ENCODE assay signal across 9 cellular contexts in the genomic region with DNA sequence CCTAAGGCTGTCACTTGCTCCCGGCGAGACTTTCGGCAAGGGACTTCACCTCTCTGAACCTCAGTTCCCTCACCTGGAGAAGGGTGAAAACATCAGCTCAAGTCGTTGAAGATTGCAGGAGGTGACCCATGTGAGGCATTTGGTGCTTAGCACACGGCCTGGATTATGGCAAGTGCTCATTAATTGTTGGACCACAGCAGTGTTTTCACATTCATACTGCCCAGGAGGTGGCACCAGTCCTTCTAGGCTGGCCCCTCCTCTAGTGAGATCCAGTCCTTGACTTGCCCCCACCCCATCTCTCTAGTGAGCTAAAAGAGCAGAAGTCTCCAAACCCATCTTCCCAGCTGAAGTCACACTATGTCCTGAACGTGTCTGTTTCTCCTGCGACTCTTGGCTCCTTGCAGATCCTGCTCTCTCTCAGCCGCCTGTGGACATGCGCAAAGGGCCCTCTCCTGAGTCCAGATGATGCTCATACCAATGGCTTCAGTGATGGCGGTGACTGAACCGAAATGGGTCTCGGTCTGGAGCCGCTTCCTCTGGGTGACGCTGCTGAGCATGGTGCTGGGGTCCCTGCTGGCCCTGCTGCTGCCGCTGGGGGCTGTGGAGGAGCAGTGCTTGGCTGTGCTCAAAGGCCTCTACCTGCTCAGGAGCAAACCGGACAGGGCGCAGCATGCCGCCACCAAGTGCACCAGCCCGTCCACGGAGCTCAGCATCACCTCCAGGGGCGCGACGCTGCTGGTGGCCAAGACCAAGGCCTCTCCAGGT. TPM values are rescaled to one million over a fixed set of nuclear protein-coding genes. Genes with fewer than 3 reads are reported as not detected.
DNase-seq lines count a peak whose midpoint lies in the region; ATAC-seq lines count a peak whose summit lies in the region.
"Had no signal": no experiment of that assay in that cellular context is flagged by ENCODE, and none has a peak within 500 bp of the region (broad histone marks: within the 10 kb centered on the region; RNA-seq: fewer than 3 reads in every experiment).

No MANE protein-coding gene starts in this region.

- no peaks in the 10 kb centered on the region for H3K9me3 ChIP-seq in CD4-positive, CD25-positive, alpha-beta regulatory T cell (ENCODE audit: control insufficient read depth in 2 of 2, low read length in 2 of 2)
- H3K9me3 ChIP-seq in GM23248 (ENCODE audit: low read depth), result no peaks in the 10 kb centered on the region
- H3K9me3 ChIP-seq: left lung had no signal

- H3K4me1 Mint-ChIP-seq in CD4-positive, CD25-positive, alpha-beta regulatory T cell, result peaks cover 9 to 35% (median 19%) of the 10 kb centered on the region in 4 donors
- peaks cover 30% of the 10 kb centered on the region for H3K4me1 Mint-ChIP-seq in activated CD4-positive, alpha-beta memory T cell treated with anti-CD3 and anti-CD28 coated beads for 36 hours (ENCODE audit: low read depth)
- peaks cover 16% of the 10 kb centered on the region for H3K4me1 Mint-ChIP-seq in memory B cell

- peak overlapping the region; percentile 95 to 97 (median 97) for H3K27ac Mint-ChIP-seq in CD4-positive, CD25-positive, alpha-beta regulatory T cell
- H3K27ac Mint-ChIP-seq in activated CD4-positive, alpha-beta memory T cell treated with anti-CD3 and anti-CD28 coated beads for 36 hours, result peak overlapping the region; percentile 23
- H3K27ac Mint-ChIP-seq in memory B cell, result peak overlapping the region; percentile 90

- H4K20me1 ChIP-seq in GM23248 (ENCODE audit: insufficient read depth), result no peaks in the 10 kb centered on the region; the same call in 1 of the 2 replicates

- peaks cover 8% of the 10 kb centered on the region; the same call in 1 of the 2 replicates for H3K79me2 ChIP-seq in GM23248 (ENCODE audit: insufficient read depth)

- peaks cover 6% of the 10 kb centered on the region for H3K27me3 Mint-ChIP-seq in CD4-positive, CD25-positive, alpha-beta regulatory T cell
- no peaks in the 10 kb centered on the region for H3K27me3 Mint-ChIP-seq in activated CD4-positive, alpha-beta memory T cell treated with anti-CD3 and anti-CD28 coated beads for 36 hours
- H3K27me3 Mint-ChIP-seq in memory B cell, result no peaks in the 10 kb centered on the region

- POLR2A ChIA-PET in activated CD4-positive, alpha-beta memory T cell treated with anti-CD3 and anti-CD28 coated beads for 36 hours (lab: Charles Lee), result interaction anchor here (1.4 kb wide), 1 partner anchor 9 kb away, joined by 3 read pairs; no protein-coding TSS in a partner anchor

- peak overlapping the region; percentile 93 to 100 (median 98) for H3K4me3 Mint-ChIP-seq in CD4-positive, CD25-positive, alpha-beta regulatory T cell
- peak overlapping the region; percentile 88 for H3K4me3 Mint-ChIP-seq in activated CD4-positive, alpha-beta memory T cell treated with anti-CD3 and anti-CD28 coated beads for 36 hours
- peak overlapping the region; percentile 58 for H3K4me3 Mint-ChIP-seq in memory B cell

- H3K4me2 ChIP-seq in GM23248 (ENCODE audit: unreplicated experiment), result no peak overlapping the region

- in situ Hi-C loops in GM23248 (cut with MboI), result no loop called here

- peak overlapping the region; percentile 83 for H3K27ac ChIP-seq in CD4-positive, CD25-positive, alpha-beta regulatory T cell (ENCODE audit: insufficient read depth, low read length, poor library complexity, severe bottlenecking)
- no peak overlapping the region for H3K27ac ChIP-seq in GM23248

- H3K4me3 ChIP-seq in CD4-positive, CD25-positive, alpha-beta regulatory T cell (ENCODE audit: low read depth, low read length), result peak overlapping the region; percentile 79
- no peak overlapping the region for H3K4me3 ChIP-seq in GM23248

- ATAC-seq in CD4-positive, CD25-positive, alpha-beta regulatory T cell (ENCODE audit: low read depth in 2 of 2), result no peak
- ATAC-seq in memory B cell (ENCODE audit: low read depth) (no peak), HG02763 (IDR thresholded peaks at IDR 0.05; ENCODE audit: unreplicated experiment) (no peak), HG02973 (IDR thresholded peaks at IDR 0.05; ENCODE audit: unreplicated experiment) (no peak)

- H3K27me3 ChIP-seq in CD4-positive, CD25-positive, alpha-beta regulatory T cell (ENCODE audit: control insufficient read depth, insufficient read depth, low read length), result no peaks in the 10 kb centered on the region
- H3K27me3 ChIP-seq in GM23248 (replicated peaks; ENCODE audit: insufficient read depth), result no peaks in the 10 kb centered on the region
- H3K27me3 ChIP-seq: left lung had no signal

- H3K4me1 ChIP-seq in CD4-positive, CD25-positive, alpha-beta regulatory T cell (ENCODE audit: control insufficient read depth, insufficient read depth, low read length, poor library complexity, severe bottlenecking), result peaks cover 19% of the 10 kb centered on the region
- peaks cover 18% of the 10 kb centered on the region for H3K4me1 ChIP-seq in GM23248 (ENCODE audit: insufficient read depth)

- peaks cover 7% of the 10 kb centered on the region; the same call in 1 of the 2 replicates for H3F3A ChIP-seq in GM23248 (ENCODE audit: insufficient read depth)

- CTCF ChIA-PET in activated CD4-positive, alpha-beta memory T cell treated with anti-CD3 and anti-CD28 coated beads for 36 hours (lab: Charles Lee), result interaction anchor here (1.2 to 1.5 kb wide), 2 partner anchors 11 to 101 kb away, joined by 3 to 5 read pairs; no protein-coding TSS in a partner anchor

- peaks cover 30% of the 10 kb centered on the region for H3K36me3 Mint-ChIP-seq in CD4-positive, CD25-positive, alpha-beta regulatory T cell
- peaks cover 23% of the 10 kb centered on the region for H3K36me3 Mint-ChIP-seq in activated CD4-positive, alpha-beta memory T cell treated with anti-CD3 and anti-CD28 coated beads for 36 hours
- H3K36me3 Mint-ChIP-seq in memory B cell, result peaks cover 17% of the 10 kb centered on the region

- no peaks in the 10 kb centered on the region for H3K9me2 ChIP-seq in GM23248 (ENCODE audit: insufficient read depth)

- H3K9me3 Mint-ChIP-seq in CD4-positive, CD25-positive, alpha-beta regulatory T cell, result no peaks in the 10 kb centered on the region
- H3K9me3 Mint-ChIP-seq in activated CD4-positive, alpha-beta memory T cell treated with anti-CD3 and anti-CD28 coated beads for 36 hours, result no peaks in the 10 kb centered on the region
- H3K9me3 Mint-ChIP-seq in memory B cell, result no peaks in the 10 kb centered on the region

- H2AFZ ChIP-seq in GM23248, result no peak overlapping the region

- DNase-seq in CD4-positive, CD25-positive, alpha-beta regulatory T cell, result no peak
- DNase-seq in GM23248, result peak; percentile 43
- DNase-seq in activated CD4-positive, alpha-beta memory T cell treated with anti-CD3 and anti-CD28 coated beads for 36 hours, result no peak
- DNase-seq in memory B cell (ENCODE audit: low spot score in 2 of 2), result no peak
- no peak for DNase-seq in NCI-H345 treated with DMSO at 0.1 percent for 48 hours (lab: John Stamatoyannopoulos, UW; ENCODE audit: unreplicated experiment)
- no peak for DNase-seq in ureter (ENCODE audit: low spot score)
- DNase-seq: left lung had no signal

- intact Hi-C loops in activated CD4-positive, alpha-beta memory T cell treated with anti-CD3 and anti-CD28 coated beads for 36 hours (cut with micrococcal nuclease), result loop anchor here (5.0 to 10.0 kb wide), 4 partner anchors 182 to 829 kb away; partner anchors contain the start of genes CMKLR1, CORO1C and PWP1

- no peak overlapping the region for H3K9ac ChIP-seq in GM23248

- 73% methylated on average over 23 of the region's 23 CpGs for WGBS in GM23248 (ENCODE audit: low coverage in 1 of 2, low lambda C conversion rate in 2 of 2, missing lambda C conversion rate in 2 of 2), 2 experiments

- H3K36me3 ChIP-seq in CD4-positive, CD25-positive, alpha-beta regulatory T cell (ENCODE audit: control insufficient read depth, insufficient read depth, low read length), result peaks cover 32% of the 10 kb centered on the region
- H3K36me3 ChIP-seq in GM23248 (ENCODE audit: low read depth), result peaks cover 12% of the 10 kb centered on the region

RNA-seq across cellular contexts. Expression of gene FICD, which starts 1.6 kb away (rescaled TPM):
- total RNA-seq in CD4-positive, CD25-positive, alpha-beta regulatory T cell, result 5.4 TPM
- polyA plus RNA-seq in CD4-positive, CD25-positive, alpha-beta regulatory T cell, result 1 to 10 TPM in 3 of 4 donors, under 1 TPM in 1; 0.79 to 4.7 (median 2.3) TPM
- 8.6 and 9.4 TPM in 2 replicates for total RNA-seq in GM23248 (2014; rRNA removed; shearing (Covaris generic))
- polyA plus RNA-seq in GM23248 (2016; fragmentation: Nextera tagmentation; extraction: Ambion mirVana), result 11.6 TPM in 2 replicates
- 1 to 10 TPM; 5.7 to 6.0 TPM for total RNA-seq in activated CD4-positive, alpha-beta memory T cell treated with anti-CD3 and anti-CD28 coated beads for 36 hours
- total RNA-seq in ureter, result 6.4 TPM

RNA-seq across cellular contexts. Expression of gene SART3, which starts 44.3 kb away (rescaled TPM):
- 107 TPM for total RNA-seq in CD4-positive, CD25-positive, alpha-beta regulatory T cell
- polyA plus RNA-seq in CD4-positive, CD25-positive, alpha-beta regulatory T cell, result 10 to 100 TPM; 25.3 to 37.6 (median 32.2) TPM
- 29.7 and 34.0 TPM in 2 replicates for total RNA-seq in GM23248 (2014; rRNA removed; shearing (Covaris generic))
- polyA plus RNA-seq in GM23248 (2016; fragmentation: Nextera tagmentation; extraction: Ambion mirVana), result 20.5 and 20.8 TPM in 2 replicates
- total RNA-seq in activated CD4-positive, alpha-beta memory T cell treated with anti-CD3 and anti-CD28 coated beads for 36 hours, result 10 to 100 TPM; 84.3 to 91.5 TPM
- total RNA-seq in ureter, result 64.9 TPM

RNA-seq across cellular contexts. Expression of gene ISCU, which starts 45.7 kb away (rescaled TPM):
- total RNA-seq in CD4-positive, CD25-positive, alpha-beta regulatory T cell, result 173 TPM
- polyA plus RNA-seq in CD4-positive, CD25-positive, alpha-beta regulatory T cell, result 100 to 1,000 TPM; 241 to 295 (median 260) TPM
- 145 and 159 TPM in 2 replicates for total RNA-seq in GM23248 (2014; rRNA removed; shearing (Covaris generic))
- polyA plus RNA-seq in GM23248 (2016; fragmentation: Nextera tagmentation; extraction: Ambion mirVana), result 237 and 240 TPM in 2 replicates
- total RNA-seq in activated CD4-positive, alpha-beta memory T cell treated with anti-CD3 and anti-CD28 coated beads for 36 hours, result 10 to 100 TPM; 88.6 to 94.3 TPM
- 131 TPM for total RNA-seq in ureter

Comparison
In these comparisons a context has a peak if more than half of its experiments do, and no peak if none do; other contexts are left out.
1. H3K27ac Mint-ChIP-seq: peak in every context shown above with its lines; median percentile 97 in CD4-positive, CD25-positive, alpha-beta regulatory T cell; 90 in memory B cell; 23 in activated CD4-positive, alpha-beta memory T cell treated with anti-CD3 and anti-CD28 coated beads for 36 hours.